15 cellular contexts compared by ENCODE assay signal in the genomic region with DNA sequence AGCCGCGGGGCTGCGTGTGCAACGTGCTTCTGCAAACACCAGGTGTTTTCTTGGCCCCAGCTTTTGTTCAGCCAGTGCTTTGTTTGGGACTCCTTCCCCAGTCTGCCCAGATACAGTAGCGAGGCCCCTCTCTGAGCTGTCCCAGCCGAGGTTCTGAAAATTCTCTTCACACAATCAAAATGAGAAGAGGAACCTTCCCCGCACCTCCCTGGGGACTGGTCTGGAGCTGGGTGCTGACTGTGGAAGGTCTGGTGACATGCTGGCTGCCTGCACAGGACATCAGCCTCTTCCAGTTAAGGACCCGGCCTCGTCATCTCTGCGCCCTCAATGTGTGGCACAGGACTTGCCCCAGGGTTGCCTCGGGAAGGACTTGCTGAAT. TPM values are rescaled to one million over a fixed set of nuclear protein-coding genes. Genes with fewer than 3 reads are reported as not detected.
DNase-seq lines count a peak whose midpoint lies in the region; ATAC-seq and TF ChIP-seq lines count a peak whose summit lies in the region.
"Had no signal": no experiment of that assay in that cellular context is flagged by ENCODE, and none has a peak within 500 bp of the region (broad histone marks: within the 10 kb centered on the region; RNA-seq: fewer than 3 reads in every experiment).

No MANE protein-coding gene starts in this region.

- H3K27ac ChIP-seq in vagina: no peak overlapping the region
- H3K27ac ChIP-seq: brain microvascular endothelial cell, GM23248 had no signal

- H3K4me1 Mint-ChIP-seq in brain (peaks cover 4% of the 10 kb centered on the region), endothelial cell (ENCODE audit: unreplicated experiment) (peaks cover 3% of the 10 kb centered on the region)
- H3K4me1 Mint-ChIP-seq: endodermal cell had no signal

- intact Hi-C loops in vagina (cut with DNase I): no loop called here

- no peak for TF ChIP-seq POLR2A in vagina (IDR thresholded peaks at IDR 0.05)

- POLR2A ChIA-PET in GM10248 (lab: Yijun Ruan, JAX): no interaction called here

- H3K36me3 Mint-ChIP-seq in brain (no peaks in the 10 kb centered on the region), endothelial cell (ENCODE audit: low read depth, unreplicated experiment) (peaks cover 4% of the 10 kb centered on the region)

- no peaks in the 10 kb centered on the region for H3K36me3 ChIP-seq in vagina
- H3K36me3 ChIP-seq: brain microvascular endothelial cell had no signal

- no peak for TF ChIP-seq CTCF in GM10248 (IDR thresholded peaks at IDR 0.05; ENCODE audit: control extremely low read depth, extremely low read depth, low read depth, missing control alignments)
- no peak for TF ChIP-seq CTCF in brain (conservative IDR thresholded peaks at IDR 0.05)
- no peak for TF ChIP-seq CTCF in vagina (IDR thresholded peaks at IDR 0.05)
- TF ChIP-seq CTCF in endothelial cell (IDR thresholded peaks at IDR 0.05; ENCODE audit: unreplicated experiment): no peak

- H3K4me3 Mint-ChIP-seq in brain (peak overlapping the region in 3 of 5 experiments; percentile 72 to 96 (median 89)), endothelial cell (ENCODE audit: unreplicated experiment) (no peak overlapping the region)
- H3K4me3 Mint-ChIP-seq: endodermal cell had no signal

- CTCF ChIA-PET in GM10248 (lab: Yijun Ruan, JAX): interaction anchor here (0.9 to 4.7 kb wide), 3 partner anchors 11 to 64 kb away, joined by 3 to 44 read pairs (median 3); no protein-coding TSS in a partner anchor

- peak; percentile 79 for ATAC-seq in GM19025 (IDR thresholded peaks at IDR 0.05; ENCODE audit: low read depth, unreplicated experiment)
- ATAC-seq in HG03432 (IDR thresholded peaks at IDR 0.05; ENCODE audit: unreplicated experiment): peak; percentile 64
- no peak for ATAC-seq in HG03045 (IDR thresholded peaks at IDR 0.05; ENCODE audit: unreplicated experiment)

- no peaks in the 10 kb centered on the region for H3K9me3 ChIP-seq in vagina

- peaks cover 35% of the 10 kb centered on the region for H3K27me3 Mint-ChIP-seq in brain
- H3K27me3 Mint-ChIP-seq in endothelial cell (ENCODE audit: unreplicated experiment): peaks cover 41% of the 10 kb centered on the region

- no peak overlapping the region for H3K4me3 ChIP-seq in vagina
- H3K4me3 ChIP-seq: GM23248 had no signal

- no peaks in the 10 kb centered on the region for H3K27me3 ChIP-seq in vagina

- H3K9me3 Mint-ChIP-seq in brain (peaks cover 0 to 14% (median 0%) of the 10 kb centered on the region in 5 experiments), endothelial cell (ENCODE audit: unreplicated experiment) (no peaks in the 10 kb centered on the region)
- H3K9me3 Mint-ChIP-seq: endodermal cell had no signal

- H3K4me1 ChIP-seq in vagina: peaks cover 13% of the 10 kb centered on the region

- peak; percentile 77 for DNase-seq in GM10248 (ENCODE audit: extremely low spot score)
- DNase-seq in vagina (ENCODE audit: extremely low spot score in 2 of 2): no peak
- DNase-seq in endothelial cell (ENCODE audit: low spot score): no peak
- DNase-seq: brain microvascular endothelial cell; endodermal cell; glutamatergic neuron; GM23248; stimulated activated CD4-positive, alpha-beta T cell treated with anti-CD3 and anti-CD28 coated beads, Interleukin-15, amount 100 ng/mL, for 24 hours had no signal

- H3K27ac Mint-ChIP-seq in brain (no peak overlapping the region), endothelial cell (ENCODE audit: unreplicated experiment) (no peak overlapping the region)
- H3K27ac Mint-ChIP-seq: endodermal cell had no signal

RNA-seq across cellular contexts. Expression of gene ATP4A, which starts 4.2 kb away (rescaled TPM):
- polyA plus RNA-seq in brain (ENCODE audit: insufficient read depth, low read depth, low replicate concordance): not detected
- total RNA-seq in vagina (not detected), endothelial cell (ENCODE audit: unreplicated experiment) (not detected)
- total RNA-seq: GM23248, lower leg skin, NCI-H460, omental fat pad had no signal
- polyA plus RNA-seq: GM23248 had no signal

RNA-seq across cellular contexts. Expression of gene TMEM147, which starts 13.8 kb away (rescaled TPM):
- 89.8 TPM for polyA plus RNA-seq in brain (ENCODE audit: insufficient read depth, low read depth, low replicate concordance)
- 104 TPM for total RNA-seq in vagina
- total RNA-seq in endothelial cell (ENCODE audit: unreplicated experiment): 62.0 TPM

RNA-seq across cellular contexts. Expression of gene GAPDHS, which starts 26.0 kb away (rescaled TPM):
- not detected for polyA plus RNA-seq in brain (ENCODE audit: insufficient read depth, low read depth, low replicate concordance)
- total RNA-seq in vagina (not detected), endothelial cell (ENCODE audit: unreplicated experiment) (not detected)
- total RNA-seq: endodermal cell, GM23248, NCI-H460, omental fat pad had no signal
- polyA plus RNA-seq: GM23248 had no signal

RNA-seq across cellular contexts. Expression of gene PMIS2, which starts 26.7 kb away (rescaled TPM):
- not detected for polyA plus RNA-seq in brain (ENCODE audit: insufficient read depth, low read depth, low replicate concordance)
- total RNA-seq in vagina (not detected), endothelial cell (ENCODE audit: unreplicated experiment) (not detected)
- total RNA-seq: endodermal cell, GM23248, lower leg skin, NCI-H460, omental fat pad had no signal
- polyA plus RNA-seq: GM23248 had no signal

RNA-seq across cellular contexts. Expression of gene SBSN, which starts 31.2 kb away (rescaled TPM):
- not detected for polyA plus RNA-seq in brain (ENCODE audit: insufficient read depth, low read depth, low replicate concordance)
- total RNA-seq in vagina (162 TPM), endothelial cell (ENCODE audit: unreplicated experiment) (0.18 TPM)
- total RNA-seq: endodermal cell, NCI-H460 had no signal
